8 cellular contexts compared by ENCODE assay signal in genomic region chr17:48997103-48997826, GRCh38. TPM values are rescaled to one million over a fixed set of nuclear protein-coding genes. Genes with fewer than 3 reads are reported as not detected.
DNase-seq lines count a peak whose midpoint lies in the region; ATAC-seq lines count a peak whose summit lies in the region.

Gene IGF2BP1, plus strand, starts transcription at chr17:48997385. Its CDS starts 361 bp downstream, at chr17:48997746.

- DNase-seq in G401 (ENCODE audit: low spot score) (peak; percentile 49), NCI-H1930 (lab: John Stamatoyannopoulos, UW) (peak; percentile 60 to 61), amniotic epithelial cell (ENCODE audit: low read depth) (peak; percentile 65), left lobe of liver (ENCODE audit: low spot score) (peak; percentile 33), amygdala (lab: John Stamatoyannopoulos, UW) (no peak), NCI-H1694 treated with DMSO at 0.1 percent for 48 hours (lab: John Stamatoyannopoulos, UW) (no peak), NCI-H1092 treated with DMSO at 0.1 percent for 48 hours (lab: John Stamatoyannopoulos, UW) (no peak)

- no peak for ATAC-seq in left lobe of liver
- no peak for ATAC-seq in GM19351 (IDR thresholded peaks at IDR 0.05; ENCODE audit: unreplicated experiment)

- in situ Hi-C loops in G401 (cut with HindIII; ENCODE audit: low sequenced_read_pairs), result no loop called here

RNA-seq across cellular contexts. Expression of gene IGF2BP1, which starts in this region (rescaled TPM):
- 63.0 and 86.2 TPM in 2 replicates for total RNA-seq in G401 (2014; rRNA removed; shearing (Covaris generic))
- 1.2 TPM for total RNA-seq in left lobe of liver

Comparison
In these comparisons a context has a peak if more than half of its experiments do, and no peak if none do; other contexts are left out.
1. RNA of gene IGF2BP1 (total RNA-seq): 63.0 to 86.2 TPM in G401; 1.2 TPM in left lobe of liver (single experiment); every median in the first group is over 10 times any median in the second.
2. DNase-seq: peak in G401 (single experiment), NCI-H1930 (2 of 2), amniotic epithelial cell (single experiment) and left lobe of liver (single experiment); none in amygdala (0 of 56), NCI-H1694 treated with DMSO at 0.1 percent for 48 hours (single experiment) and NCI-H1092 treated with DMSO at 0.1 percent for 48 hours (single experiment).